ENCODE assay signal across 28 cellular contexts in the genomic region with DNA sequence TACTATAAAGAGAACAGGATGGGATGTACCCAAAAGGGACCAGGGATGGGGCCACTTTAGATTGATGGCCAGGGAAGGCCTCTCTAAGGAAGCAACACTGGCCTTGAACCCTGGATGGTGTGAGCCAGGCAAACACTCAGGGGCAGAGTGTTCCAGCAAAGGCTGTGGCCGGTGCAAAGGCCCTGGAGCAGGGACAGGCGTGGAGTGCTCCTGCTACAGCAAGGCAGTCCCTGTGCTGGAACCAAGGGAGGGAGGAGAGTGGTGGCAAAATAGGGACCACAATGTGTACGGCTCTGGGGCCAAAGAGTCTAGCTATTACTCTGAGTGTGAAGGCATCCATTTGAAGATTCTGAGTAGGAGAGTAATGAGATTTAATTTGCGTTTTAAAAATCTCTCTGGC.
"Had no signal": no experiment of that assay in that cellular context is flagged by ENCODE, and none has a peak within 500 bp of the region (broad histone marks: within the 10 kb centered on the region; RNA-seq: fewer than 3 reads in every experiment).

No MANE protein-coding gene starts in this region.

- H3K9me3 Mint-ChIP-seq: natural killer cell treated with Interleukin-12 subunit alpha and Interleukin-12 subunit beta and Interleukin-15 and Interleukin-18, amount 100 ng/mL, for 72 hours had no signal

- H3K79me2 ChIP-seq: hepatocyte had no signal

- H3K27me3 ChIP-seq: hepatocyte, ovary, right atrium auricular region, right lobe of liver, testis, thyroid gland, transverse colon, upper lobe of right lung had no signal

- ATAC-seq: heart right ventricle; mucosa of descending colon; naive thymus-derived CD4-positive, alpha-beta T cell; natural killer cell treated with Interleukin-12 subunit alpha and Interleukin-12 subunit beta and Interleukin-15 and Interleukin-18, amount 100 ng/mL, for 72 hours; right lobe of liver; stimulated activated naive B cell treated with anti-CD40 and anti-IgM and Interleukin-4, amounts not matched to agents 10 μg/mL and 1 μg/mL and 100 μg/mL, for 72 hours; stimulated activated naive CD8-positive, alpha-beta T cell treated with anti-CD3 and anti-CD28 coated beads, Interleukin-15, Interleukin-2, amounts not matched to agents 100 U/mL and 50 U/mL, for 24 hours; upper lobe of right lung had no signal

- DNase-seq: heart right ventricle; islet precursor cell; left ventricle myocardium inferior; mesendoderm; midbrain; mucosa of descending colon; naive thymus-derived CD4-positive, alpha-beta T cell; ovary; right lobe of liver; stimulated activated CD4-positive, alpha-beta T cell treated with anti-CD3 and anti-CD28 coated beads, Interleukin-12 subunit alpha, Interleukin-12 subunit beta, amount 100 ng/mL, for 4 hours; stimulated activated CD4-positive, alpha-beta T cell treated with anti-CD3 and anti-CD28 coated beads, Interleukin-15, amount 100 ng/mL, for 24 hours; stimulated activated CD4-positive, alpha-beta T cell treated with anti-CD3 and anti-CD28 coated beads, Interleukin-2, amount 100 ng/mL, for 24 hours; stimulated activated CD4-positive, alpha-beta T cell treated with anti-CD3 and anti-CD28 coated beads, Interleukin-4, amount 100 ng/mL, for 1 hour; stimulated activated naive B cell treated with anti-CD40 and anti-IgM and Interleukin-4, amounts not matched to agents 10 μg/mL and 1 μg/mL and 100 μg/mL, for 72 hours; stimulated activated naive CD8-positive, alpha-beta T cell treated with anti-CD3 and anti-CD28 coated beads, Interleukin-15, Interleukin-2, amounts not matched to agents 100 U/mL and 50 U/mL, for 24 hours; stomach; testis; transverse colon; upper lobe of right lung had no signal

- H2AFZ ChIP-seq: hepatocyte had no signal

- H3K36me3 ChIP-seq: heart right ventricle, left ventricle myocardium inferior, ovary, right atrium auricular region, right lobe of liver, stomach, thyroid gland, transverse colon, upper lobe of right lung had no signal

- H3K4me3 ChIP-seq: heart right ventricle, hepatocyte, left ventricle myocardium inferior, lung, mucosa of descending colon, ovary, right atrium auricular region, right lobe of liver, smooth muscle cell, stomach, thyroid gland, transverse colon, upper lobe of right lung had no signal

- FAIRE-seq: urothelium cell line had no signal

- H3K36me3 Mint-ChIP-seq: naive thymus-derived CD4-positive, alpha-beta T cell; natural killer cell treated with Interleukin-12 subunit alpha and Interleukin-12 subunit beta and Interleukin-15 and Interleukin-18, amount 100 ng/mL, for 72 hours; stimulated activated naive B cell treated with anti-CD40 and anti-IgM and Interleukin-4, amounts not matched to agents 10 μg/mL and 1 μg/mL and 100 μg/mL, for 72 hours had no signal

- H3K27ac ChIP-seq: heart right ventricle, left ventricle myocardium inferior, ovary, right atrium auricular region, right lobe of liver, stomach, testis, thyroid gland, transverse colon, upper lobe of right lung had no signal

- H3K4me3 Mint-ChIP-seq: naive thymus-derived CD4-positive, alpha-beta T cell; natural killer cell treated with Interleukin-12 subunit alpha and Interleukin-12 subunit beta and Interleukin-15 and Interleukin-18, amount 100 ng/mL, for 72 hours; neural crest cell; stimulated activated naive B cell treated with anti-CD40 and anti-IgM and Interleukin-4, amounts not matched to agents 10 μg/mL and 1 μg/mL and 100 μg/mL, for 72 hours had no signal

- H3K27ac Mint-ChIP-seq: naive thymus-derived CD4-positive, alpha-beta T cell; natural killer cell treated with Interleukin-12 subunit alpha and Interleukin-12 subunit beta and Interleukin-15 and Interleukin-18, amount 100 ng/mL, for 72 hours; progenitor cell of endocrine pancreas; stimulated activated naive B cell treated with anti-CD40 and anti-IgM and Interleukin-4, amounts not matched to agents 10 μg/mL and 1 μg/mL and 100 μg/mL, for 72 hours had no signal

- H3K4me1 Mint-ChIP-seq: naive thymus-derived CD4-positive, alpha-beta T cell; stimulated activated naive B cell treated with anti-CD40 and anti-IgM and Interleukin-4, amounts not matched to agents 10 μg/mL and 1 μg/mL and 100 μg/mL, for 72 hours had no signal

- H3K9me3 ChIP-seq: heart right ventricle, left ventricle myocardium inferior, mucosa of descending colon, ovary, right atrium auricular region, right lobe of liver, stomach, testis, thyroid gland, transverse colon, upper lobe of right lung had no signal

- H3K4me1 ChIP-seq: heart right ventricle, left ventricle myocardium inferior, right atrium auricular region, right lobe of liver, stomach, testis, transverse colon, upper lobe of right lung had no signal
